In genomic region chr7:142878315-142878714, GRCh38 we compare ENCODE assay signal across 26 cellular contexts. TPM values are rescaled to one million over a fixed set of nuclear protein-coding genes. Genes with fewer than 3 reads are reported as not detected.
DNase-seq lines count a peak whose midpoint lies in the region; ATAC-seq and TF ChIP-seq lines count a peak whose summit lies in the region.
"Had no signal": no experiment of that assay in that cellular context is flagged by ENCODE, and none has a peak within 500 bp of the region (broad histone marks: within the 10 kb centered on the region; RNA-seq: fewer than 3 reads in every experiment).

No MANE protein-coding gene starts in this region.

- no peak overlapping the region for H3K27ac ChIP-seq in coronary artery
- H3K27ac ChIP-seq: A549; BLaER1 treated with 17β-estradiol and CSF1 and Interleukin-3, amounts not matched to agents 10 nM and 100 nM had no signal

- no peaks in the 10 kb centered on the region for H3K9me3 Mint-ChIP-seq in HFFc6
- H3K9me3 Mint-ChIP-seq: CD4-positive, alpha-beta T cell; CD8-positive, alpha-beta memory T cell had no signal

- no peaks in the 10 kb centered on the region for H3K36me3 Mint-ChIP-seq in HFFc6 (ENCODE audit: low read depth)
- H3K36me3 Mint-ChIP-seq: CD14-positive monocyte; CD8-positive, alpha-beta memory T cell had no signal

- no peaks in the 10 kb centered on the region for H3K4me1 Mint-ChIP-seq in HFFc6 (ENCODE audit: low read depth)
- H3K4me1 Mint-ChIP-seq: CD14-positive monocyte, GM23338, H9 had no signal

- H3K4me3 Mint-ChIP-seq in HFFc6: no peak overlapping the region
- H3K4me3 Mint-ChIP-seq: CD14-positive monocyte; CD4-positive, alpha-beta T cell; CD8-positive, alpha-beta memory T cell; GM23338; H9 had no signal

- H3K4me3 ChIP-seq in coronary artery: no peak overlapping the region
- H3K4me3 ChIP-seq: A549; BLaER1 treated with 17β-estradiol and CSF1 and Interleukin-3, amounts not matched to agents 10 nM and 100 nM; GM12878; GM23338 had no signal

- DNase-seq in cardiac septum (ENCODE audit: low spot score) (peak; percentile 19), left ventricle myocardium superior (no peak), coronary artery (ENCODE audit: low spot score) (peak; percentile 40), kidney glomerular epithelial cell (lab: John Stamatoyannopoulos, UW) (peak; percentile 40), renal cortical epithelial cell (ENCODE audit: low read depth) (peak; percentile 6), HFFc6 (no peak), SHP77 (lab: John Stamatoyannopoulos, UW) (no peak)
- DNase-seq: 8988T; ACHN; AML-193; BE2C; CD4-positive, alpha-beta T cell; CD8-positive, alpha-beta memory T cell; DMS 273 treated with DMSO at 0.1 percent for 48 hours; DMS79; EL; GDM1; H9 had no signal

- TF ChIP-seq CTCF in coronary artery (IDR thresholded peaks at IDR 0.05) (no peak), HFFc6 (IDR thresholded peaks at IDR 0.05) (no peak)

- no peak overlapping the region for H3K27ac Mint-ChIP-seq in HFFc6
- H3K27ac Mint-ChIP-seq: CD4-positive, alpha-beta T cell; GM23338; H9 had no signal

- peaks cover 32% of the 10 kb centered on the region for H3K27me3 Mint-ChIP-seq in HFFc6 (ENCODE audit: insufficient read depth)

- intact Hi-C loops in cardiac septum (cut with DNase I) (no loop called here), left ventricle myocardium superior (cut with micrococcal nuclease) (no loop called here)

- ATAC-seq in left ventricle myocardium superior (no peak), GM18519 (IDR thresholded peaks at IDR 0.05; ENCODE audit: low FRiP score, unreplicated experiment) (no peak)
- ATAC-seq: A549, GM12878, GM23338, HCT116 had no signal

RNA-seq across cellular contexts. Expression of gene TRPV6, which starts 7.2 kb away (rescaled TPM):
- total RNA-seq in cardiac septum (not detected), left ventricle myocardium superior (0.05 TPM), renal cortical epithelial cell (0.05 TPM in 1 of 2 replicates, not detected in the other)
- total RNA-seq in HFFc6 (2021; fragmentation: NEBNext Ultra II Directional; extraction: Animal tissue kit (Norgen Biotek cat#: 25700)): not detected
- total RNA-seq: CD4-positive, alpha-beta T cell; CD8-positive, alpha-beta memory T cell; GM12878; H4 had no signal

RNA-seq across cellular contexts. Expression of gene EPHB6, which starts 23.4 kb away (rescaled TPM):
- total RNA-seq in cardiac septum (2.0 TPM), left ventricle myocardium superior (3.9 TPM), renal cortical epithelial cell (0.35 and 2.0 TPM in 2 replicates)
- total RNA-seq in HFFc6 (2021; fragmentation: NEBNext Ultra II Directional; extraction: Animal tissue kit (Norgen Biotek cat#: 25700)): under 1 TPM; 0.26 to 0.69 (median 0.33) TPM

RNA-seq across cellular contexts. Expression of gene TRPV5, which starts 55.2 kb away (rescaled TPM):
- total RNA-seq in cardiac septum: not detected
- total RNA-seq in left ventricle myocardium superior: not detected
- not detected in 2 replicates for total RNA-seq in renal cortical epithelial cell
- total RNA-seq in HFFc6 (2021; fragmentation: NEBNext Ultra II Directional; extraction: Animal tissue kit (Norgen Biotek cat#: 25700)): not detected
- total RNA-seq: CD4-positive, alpha-beta T cell; CD8-positive, alpha-beta memory T cell; GM12878; GM23338; H4; H9 had no signal

Comparison
In these comparisons a context has a peak if more than half of its experiments do, and no peak if none do; other contexts are left out.
1. DNase-seq: peak in cardiac septum (single experiment), coronary artery (single experiment), kidney glomerular epithelial cell (single experiment) and renal cortical epithelial cell (single experiment); none in left ventricle myocardium superior (single experiment), HFFc6 (single experiment) and SHP77 (0 of 2).